In the genomic region with DNA sequence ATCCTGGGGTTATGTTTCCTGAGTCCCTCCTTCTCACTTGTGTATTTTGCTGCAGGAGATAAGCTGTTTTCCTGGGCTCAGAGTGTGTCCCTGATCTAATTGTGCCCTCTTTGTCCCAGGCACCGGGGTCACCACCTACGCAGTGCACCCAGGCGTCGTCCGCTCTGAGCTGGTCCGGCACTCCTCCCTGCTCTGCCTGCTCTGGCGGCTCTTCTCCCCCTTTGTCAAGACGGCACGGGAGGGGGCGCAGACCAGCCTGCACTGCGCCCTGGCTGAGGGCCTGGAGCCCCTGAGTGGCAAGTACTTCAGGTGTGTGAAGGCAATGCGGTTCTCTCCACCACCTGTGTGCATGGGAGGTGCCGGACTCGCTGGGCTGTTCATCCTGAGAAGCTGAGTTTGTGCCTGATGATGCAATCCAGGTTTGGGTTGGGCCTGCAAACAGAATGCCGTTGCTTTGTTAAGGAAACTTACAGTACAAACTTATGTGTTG, we compare ENCODE assay signal across 1 cellular context.
A peak's percentile ranks its signal among the peaks of the same experiment; 100 is the strongest.
TF ChIP-seq lines count a peak whose summit lies in the region.

No MANE protein-coding gene starts in this region.

TF ChIP-seq in HepG2, 621 proteins besides CTCF, POLR2A, EP300 and RAD21 (continued from another document and continues in another):
- TF ChIP-seq FIP1L1 (IDR thresholded peaks at IDR 0.05; ENCODE audit: borderline replicate concordance, insufficient read depth, low read depth, low read length), result no peak
- TF ChIP-seq KLF12 (CRISPR knock-in tag; IDR thresholded peaks at IDR 0.05; ENCODE audit: borderline replicate concordance), result 0 out of 2 replicates have a peak, but pooled peaks have one; percentile 32
- TF ChIP-seq, protein P1, sequence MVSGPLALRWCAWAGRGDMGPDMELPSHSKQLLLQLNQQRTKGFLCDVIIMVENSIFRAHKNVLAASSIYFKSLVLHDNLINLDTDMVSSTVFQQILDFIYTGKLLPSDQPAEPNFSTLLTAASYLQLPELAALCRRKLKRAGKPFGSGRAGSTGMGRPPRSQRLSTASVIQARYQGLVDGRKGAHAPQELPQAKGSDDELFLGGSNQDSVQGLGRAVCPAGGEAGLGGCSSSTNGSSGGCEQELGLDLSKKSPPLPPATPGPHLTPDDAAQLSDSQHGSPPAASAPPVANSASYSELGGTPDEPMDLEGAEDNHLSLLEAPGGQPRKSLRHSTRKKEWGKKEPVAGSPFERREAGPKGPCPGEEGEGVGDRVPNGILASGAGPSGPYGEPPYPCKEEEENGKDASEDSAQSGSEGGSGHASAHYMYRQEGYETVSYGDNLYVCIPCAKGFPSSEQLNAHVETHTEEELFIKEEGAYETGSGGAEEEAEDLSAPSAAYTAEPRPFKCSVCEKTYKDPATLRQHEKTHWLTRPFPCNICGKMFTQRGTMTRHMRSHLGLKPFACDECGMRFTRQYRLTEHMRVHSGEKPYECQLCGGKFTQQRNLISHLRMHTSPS (CRISPR knock-in tag; IDR thresholded peaks at IDR 0.05; ENCODE audit: low read depth), result peak; percentile 37; the same call in 1 of the 2 replicates
- peak; percentile 50; the same call in 1 of the 2 replicates for TF ChIP-seq HIVEP1 (CRISPR knock-in tag; IDR thresholded peaks at IDR 0.05)
- TF ChIP-seq CBFB (CRISPR knock-in tag; IDR thresholded peaks at IDR 0.05), result no peak
- no peak for TF ChIP-seq NCOR1 (IDR thresholded peaks at IDR 0.05; ENCODE audit: borderline replicate concordance, low read length)
- no peak for TF ChIP-seq NONO (IDR thresholded peaks at IDR 0.05)
- 0 out of 2 replicates have a peak, but pooled peaks have one; percentile 41 for TF ChIP-seq NONO (CRISPR knock-in tag; conservative IDR thresholded peaks at IDR 0.05)
- peak; percentile 63; the same call in 1 of the 2 replicates for TF ChIP-seq ZFY (CRISPR knock-in tag; IDR thresholded peaks at IDR 0.05)
- TF ChIP-seq NFIC (IDR thresholded peaks at IDR 0.05; ENCODE audit: low read length), result no peak
- peak; percentile 15; the same call in 1 of the 2 replicates for TF ChIP-seq ETV5 (CRISPR knock-in tag; IDR thresholded peaks at IDR 0.05; ENCODE audit: borderline replicate concordance)
- TF ChIP-seq, protein P2, sequence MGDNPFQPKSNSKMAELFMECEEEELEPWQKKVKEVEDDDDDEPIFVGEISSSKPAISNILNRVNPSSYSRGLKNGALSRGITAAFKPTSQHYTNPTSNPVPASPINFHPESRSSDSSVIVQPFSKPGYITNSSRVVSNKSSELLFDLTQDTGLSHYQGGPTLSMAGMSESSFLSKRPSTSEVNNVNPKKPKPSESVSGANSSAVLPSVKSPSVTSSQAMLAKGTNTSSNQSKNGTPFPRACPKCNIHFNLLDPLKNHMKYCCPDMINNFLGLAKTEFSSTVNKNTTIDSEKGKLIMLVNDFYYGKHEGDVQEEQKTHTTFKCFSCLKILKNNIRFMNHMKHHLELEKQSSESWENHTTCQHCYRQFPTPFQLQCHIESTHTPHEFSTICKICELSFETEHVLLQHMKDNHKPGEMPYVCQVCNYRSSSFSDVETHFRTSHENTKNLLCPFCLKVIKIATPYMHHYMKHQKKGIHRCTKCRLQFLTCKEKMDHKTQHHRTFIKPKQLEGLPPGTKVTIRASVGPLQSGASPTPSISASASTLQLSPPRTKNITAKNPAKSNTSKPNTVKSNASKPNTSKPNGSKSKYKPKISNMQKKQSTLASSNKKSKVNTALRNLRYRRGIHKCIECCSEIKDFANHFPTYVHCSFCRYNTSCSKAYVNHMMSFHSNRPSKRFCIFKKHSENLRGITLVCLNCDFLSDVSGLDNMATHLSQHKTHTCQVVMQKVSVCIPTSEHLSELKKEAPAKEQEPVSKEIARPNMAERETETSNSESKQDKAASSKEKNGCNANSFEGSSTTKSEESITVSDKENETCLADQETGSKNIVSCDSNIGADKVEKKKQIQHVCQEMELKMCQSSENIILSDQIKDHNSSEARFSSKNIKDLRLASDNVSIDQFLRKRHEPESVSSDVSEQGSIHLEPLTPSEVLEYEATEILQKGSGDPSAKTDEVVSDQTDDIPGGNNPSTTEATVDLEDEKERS (CRISPR knock-in tag; IDR thresholded peaks at IDR 0.05), result 0 out of 2 replicates have a peak, but pooled peaks have one; percentile 55
- TF ChIP-seq, protein P3, sequence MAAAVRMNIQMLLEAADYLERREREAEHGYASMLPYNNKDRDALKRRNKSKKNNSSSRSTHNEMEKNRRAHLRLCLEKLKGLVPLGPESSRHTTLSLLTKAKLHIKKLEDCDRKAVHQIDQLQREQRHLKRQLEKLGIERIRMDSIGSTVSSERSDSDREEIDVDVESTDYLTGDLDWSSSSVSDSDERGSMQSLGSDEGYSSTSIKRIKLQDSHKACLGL (CRISPR knock-in tag; IDR thresholded peaks at IDR 0.05), result no peak
- peak; percentile 53; the same call in 1 of the 2 replicates for TF ChIP-seq MED1 (CRISPR knock-in tag; IDR thresholded peaks at IDR 0.05)
- TF ChIP-seq, protein P4, sequence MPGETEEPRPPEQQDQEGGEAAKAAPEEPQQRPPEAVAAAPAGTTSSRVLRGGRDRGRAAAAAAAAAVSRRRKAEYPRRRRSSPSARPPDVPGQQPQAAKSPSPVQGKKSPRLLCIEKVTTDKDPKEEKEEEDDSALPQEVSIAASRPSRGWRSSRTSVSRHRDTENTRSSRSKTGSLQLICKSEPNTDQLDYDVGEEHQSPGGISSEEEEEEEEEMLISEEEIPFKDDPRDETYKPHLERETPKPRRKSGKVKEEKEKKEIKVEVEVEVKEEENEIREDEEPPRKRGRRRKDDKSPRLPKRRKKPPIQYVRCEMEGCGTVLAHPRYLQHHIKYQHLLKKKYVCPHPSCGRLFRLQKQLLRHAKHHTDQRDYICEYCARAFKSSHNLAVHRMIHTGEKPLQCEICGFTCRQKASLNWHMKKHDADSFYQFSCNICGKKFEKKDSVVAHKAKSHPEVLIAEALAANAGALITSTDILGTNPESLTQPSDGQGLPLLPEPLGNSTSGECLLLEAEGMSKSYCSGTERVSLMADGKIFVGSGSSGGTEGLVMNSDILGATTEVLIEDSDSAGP (CRISPR knock-in tag; IDR thresholded peaks at IDR 0.05; ENCODE audit: borderline replicate concordance), result peak; percentile 73; the same call in 1 of the 2 replicates
- TF ChIP-seq, protein P5, sequence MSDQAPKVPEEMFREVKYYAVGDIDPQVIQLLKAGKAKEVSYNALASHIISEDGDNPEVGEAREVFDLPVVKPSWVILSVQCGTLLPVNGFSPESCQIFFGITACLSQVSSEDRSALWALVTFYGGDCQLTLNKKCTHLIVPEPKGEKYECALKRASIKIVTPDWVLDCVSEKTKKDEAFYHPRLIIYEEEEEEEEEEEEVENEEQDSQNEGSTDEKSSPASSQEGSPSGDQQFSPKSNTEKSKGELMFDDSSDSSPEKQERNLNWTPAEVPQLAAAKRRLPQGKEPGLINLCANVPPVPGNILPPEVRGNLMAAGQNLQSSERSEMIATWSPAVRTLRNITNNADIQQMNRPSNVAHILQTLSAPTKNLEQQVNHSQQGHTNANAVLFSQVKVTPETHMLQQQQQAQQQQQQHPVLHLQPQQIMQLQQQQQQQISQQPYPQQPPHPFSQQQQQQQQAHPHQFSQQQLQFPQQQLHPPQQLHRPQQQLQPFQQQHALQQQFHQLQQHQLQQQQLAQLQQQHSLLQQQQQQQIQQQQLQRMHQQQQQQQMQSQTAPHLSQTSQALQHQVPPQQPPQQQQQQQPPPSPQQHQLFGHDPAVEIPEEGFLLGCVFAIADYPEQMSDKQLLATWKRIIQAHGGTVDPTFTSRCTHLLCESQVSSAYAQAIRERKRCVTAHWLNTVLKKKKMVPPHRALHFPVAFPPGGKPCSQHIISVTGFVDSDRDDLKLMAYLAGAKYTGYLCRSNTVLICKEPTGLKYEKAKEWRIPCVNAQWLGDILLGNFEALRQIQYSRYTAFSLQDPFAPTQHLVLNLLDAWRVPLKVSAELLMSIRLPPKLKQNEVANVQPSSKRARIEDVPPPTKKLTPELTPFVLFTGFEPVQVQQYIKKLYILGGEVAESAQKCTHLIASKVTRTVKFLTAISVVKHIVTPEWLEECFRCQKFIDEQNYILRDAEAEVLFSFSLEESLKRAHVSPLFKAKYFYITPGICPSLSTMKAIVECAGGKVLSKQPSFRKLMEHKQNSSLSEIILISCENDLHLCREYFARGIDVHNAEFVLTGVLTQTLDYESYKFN (CRISPR knock-in tag; conservative IDR thresholded peaks at IDR 0.05), result peak; percentile 69
- TF ChIP-seq, protein P6, sequence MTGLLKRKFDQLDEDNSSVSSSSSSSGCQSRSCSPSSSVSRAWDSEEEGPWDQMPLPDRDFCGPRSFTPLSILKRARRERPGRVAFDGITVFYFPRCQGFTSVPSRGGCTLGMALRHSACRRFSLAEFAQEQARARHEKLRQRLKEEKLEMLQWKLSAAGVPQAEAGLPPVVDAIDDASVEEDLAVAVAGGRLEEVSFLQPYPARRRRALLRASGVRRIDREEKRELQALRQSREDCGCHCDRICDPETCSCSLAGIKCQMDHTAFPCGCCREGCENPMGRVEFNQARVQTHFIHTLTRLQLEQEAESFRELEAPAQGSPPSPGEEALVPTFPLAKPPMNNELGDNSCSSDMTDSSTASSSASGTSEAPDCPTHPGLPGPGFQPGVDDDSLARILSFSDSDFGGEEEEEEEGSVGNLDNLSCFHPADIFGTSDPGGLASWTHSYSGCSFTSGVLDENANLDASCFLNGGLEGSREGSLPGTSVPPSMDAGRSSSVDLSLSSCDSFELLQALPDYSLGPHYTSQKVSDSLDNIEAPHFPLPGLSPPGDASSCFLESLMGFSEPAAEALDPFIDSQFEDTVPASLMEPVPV (CRISPR knock-in tag; IDR thresholded peaks at IDR 0.05), result 0 out of 2 replicates have a peak, but pooled peaks have one; percentile 36
- TF ChIP-seq ZNF891 (CRISPR knock-in tag; IDR thresholded peaks at IDR 0.05), result peak; percentile 92
- TF ChIP-seq, protein P7, sequence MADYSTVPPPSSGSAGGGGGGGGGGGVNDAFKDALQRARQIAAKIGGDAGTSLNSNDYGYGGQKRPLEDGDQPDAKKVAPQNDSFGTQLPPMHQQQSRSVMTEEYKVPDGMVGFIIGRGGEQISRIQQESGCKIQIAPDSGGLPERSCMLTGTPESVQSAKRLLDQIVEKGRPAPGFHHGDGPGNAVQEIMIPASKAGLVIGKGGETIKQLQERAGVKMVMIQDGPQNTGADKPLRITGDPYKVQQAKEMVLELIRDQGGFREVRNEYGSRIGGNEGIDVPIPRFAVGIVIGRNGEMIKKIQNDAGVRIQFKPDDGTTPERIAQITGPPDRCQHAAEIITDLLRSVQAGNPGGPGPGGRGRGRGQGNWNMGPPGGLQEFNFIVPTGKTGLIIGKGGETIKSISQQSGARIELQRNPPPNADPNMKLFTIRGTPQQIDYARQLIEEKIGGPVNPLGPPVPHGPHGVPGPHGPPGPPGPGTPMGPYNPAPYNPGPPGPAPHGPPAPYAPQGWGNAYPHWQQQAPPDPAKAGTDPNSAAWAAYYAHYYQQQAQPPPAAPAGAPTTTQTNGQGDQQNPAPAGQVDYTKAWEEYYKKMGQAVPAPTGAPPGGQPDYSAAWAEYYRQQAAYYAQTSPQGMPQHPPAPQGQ (CRISPR knock-in tag; IDR thresholded peaks at IDR 0.05; ENCODE audit: borderline replicate concordance), result 0 out of 2 replicates have a peak, but pooled peaks have one; percentile 35
- TF ChIP-seq, protein P8, sequence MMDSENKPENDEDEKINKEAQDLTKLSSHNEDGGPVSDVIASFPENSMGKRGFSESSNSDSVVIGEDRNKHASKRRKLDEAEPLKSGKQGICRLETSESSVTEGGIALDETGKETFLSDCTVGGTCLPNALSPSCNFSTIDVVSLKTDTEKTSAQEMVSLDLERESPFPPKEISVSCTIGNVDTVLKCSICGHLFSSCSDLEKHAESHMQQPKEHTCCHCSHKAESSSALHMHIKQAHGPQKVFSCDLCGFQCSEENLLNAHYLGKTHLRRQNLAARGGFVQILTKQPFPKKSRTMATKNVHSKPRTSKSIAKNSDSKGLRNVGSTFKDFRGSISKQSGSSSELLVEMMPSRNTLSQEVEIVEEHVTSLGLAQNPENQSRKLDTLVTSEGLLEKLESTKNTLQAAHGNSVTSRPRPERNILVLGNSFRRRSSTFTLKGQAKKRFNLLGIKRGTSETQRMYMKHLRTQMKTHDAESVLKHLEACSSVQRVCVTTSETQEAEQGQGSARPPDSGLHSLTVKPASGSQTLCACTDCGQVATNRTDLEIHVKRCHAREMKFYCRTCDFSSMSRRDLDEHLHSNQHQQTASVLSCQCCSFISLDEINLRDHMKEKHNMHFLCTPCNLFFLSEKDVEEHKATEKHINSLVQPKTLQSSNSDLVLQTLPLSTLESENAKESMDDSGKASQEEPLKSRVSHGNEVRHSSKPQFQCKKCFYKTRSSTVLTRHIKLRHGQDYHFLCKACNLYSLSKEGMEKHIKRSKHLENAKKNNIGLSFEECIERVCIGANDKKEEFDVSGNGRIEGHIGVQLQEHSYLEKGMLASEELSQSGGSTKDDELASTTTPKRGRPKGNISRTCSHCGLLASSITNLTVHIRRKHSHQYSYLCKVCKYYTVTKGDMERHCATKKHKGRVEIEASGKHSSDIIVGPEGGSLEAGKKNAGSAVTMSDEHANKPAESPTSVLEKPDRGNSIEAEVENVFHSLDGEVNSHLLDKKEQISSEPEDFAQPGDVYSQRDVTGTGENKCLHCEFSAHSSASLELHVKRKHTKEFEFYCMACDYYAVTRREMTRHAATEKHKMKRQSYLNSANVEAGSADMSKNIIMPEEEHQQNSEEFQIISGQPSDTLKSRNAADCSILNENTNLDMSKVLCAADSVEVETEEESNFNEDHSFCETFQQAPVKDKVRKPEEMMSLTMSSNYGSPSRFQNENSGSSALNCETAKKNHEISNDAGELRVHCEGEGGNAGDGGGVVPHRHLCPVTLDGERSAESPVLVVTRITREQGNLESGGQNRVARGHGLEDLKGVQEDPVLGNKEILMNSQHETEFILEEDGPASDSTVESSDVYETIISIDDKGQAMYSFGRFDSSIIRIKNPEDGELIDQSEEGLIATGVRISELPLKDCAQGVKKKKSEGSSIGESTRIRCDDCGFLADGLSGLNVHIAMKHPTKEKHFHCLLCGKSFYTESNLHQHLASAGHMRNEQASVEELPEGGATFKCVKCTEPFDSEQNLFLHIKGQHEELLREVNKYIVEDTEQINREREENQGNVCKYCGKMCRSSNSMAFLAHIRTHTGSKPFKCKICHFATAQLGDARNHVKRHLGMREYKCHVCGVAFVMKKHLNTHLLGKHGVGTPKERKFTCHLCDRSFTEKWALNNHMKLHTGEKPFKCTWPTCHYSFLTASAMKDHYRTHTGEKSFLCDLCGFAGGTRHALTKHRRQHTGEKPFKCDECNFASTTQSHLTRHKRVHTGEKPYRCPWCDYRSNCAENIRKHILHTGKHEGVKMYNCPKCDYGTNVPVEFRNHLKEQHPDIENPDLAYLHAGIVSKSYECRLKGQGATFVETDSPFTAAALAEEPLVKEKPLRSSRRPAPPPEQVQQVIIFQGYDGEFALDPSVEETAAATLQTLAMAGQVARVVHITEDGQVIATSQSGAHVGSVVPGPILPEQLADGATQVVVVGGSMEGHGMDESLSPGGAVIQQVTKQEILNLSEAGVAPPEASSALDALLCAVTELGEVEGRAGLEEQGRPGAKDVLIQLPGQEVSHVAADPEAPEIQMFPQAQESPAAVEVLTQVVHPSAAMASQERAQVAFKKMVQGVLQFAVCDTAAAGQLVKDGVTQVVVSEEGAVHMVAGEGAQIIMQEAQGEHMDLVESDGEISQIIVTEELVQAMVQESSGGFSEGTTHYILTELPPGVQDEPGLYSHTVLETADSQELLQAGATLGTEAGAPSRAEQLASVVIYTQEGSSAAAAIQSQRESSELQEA (CRISPR knock-in tag; IDR thresholded peaks at IDR 0.05; ENCODE audit: not compliant biosample characterization), result no peak
